16 cellular contexts compared by ENCODE assay signal in the genomic region with DNA sequence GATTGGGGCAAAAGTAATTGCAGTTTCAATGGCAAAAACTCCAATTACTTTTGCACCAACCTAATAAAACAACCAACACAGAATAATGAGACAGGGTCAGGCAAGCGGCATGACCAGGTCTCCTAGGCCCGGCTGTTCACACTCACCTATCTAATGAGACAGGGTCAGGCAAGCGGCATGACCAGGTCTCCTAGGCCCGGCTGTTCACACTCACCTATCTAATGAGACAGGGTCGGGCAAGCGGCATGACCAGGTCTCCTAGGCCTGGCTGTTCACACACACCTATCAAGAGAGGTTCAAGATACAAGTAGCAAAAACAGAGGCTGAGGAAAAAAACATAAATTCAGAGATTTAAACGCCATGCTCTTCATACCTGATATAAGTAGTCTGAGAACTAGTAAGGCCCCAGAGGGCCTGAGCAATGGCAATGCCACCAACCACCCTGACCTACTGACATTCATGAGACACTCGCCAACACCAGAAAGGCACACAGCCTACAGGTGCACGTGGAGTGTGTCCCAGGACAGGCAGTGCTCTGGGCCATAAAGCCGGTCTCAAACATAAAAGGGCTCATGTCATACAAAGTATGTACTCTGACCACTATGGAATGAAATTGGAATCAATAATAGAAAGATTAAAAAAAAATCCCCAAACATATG. TPM values are rescaled to one million over a fixed set of nuclear protein-coding genes. Genes with fewer than 3 reads are reported as not detected.
DNase-seq lines count a peak whose midpoint lies in the region; ATAC-seq and TF ChIP-seq lines count a peak whose summit lies in the region.
"Had no signal": no experiment of that assay in that cellular context is flagged by ENCODE, and none has a peak within 500 bp of the region (broad histone marks: within the 10 kb centered on the region; RNA-seq: fewer than 3 reads in every experiment).

No MANE protein-coding gene starts in this region.

- no peak overlapping the region for H3K4me3 ChIP-seq in CD8-positive, alpha-beta memory T cell (ENCODE audit: low read length)
- H3K4me3 ChIP-seq in HCT116 (replicated peaks in 1 of 2; ENCODE audit: low read depth in 1 of 2, low read length in 2 of 2): no peak overlapping the region
- no peak overlapping the region for H3K4me3 ChIP-seq in naive thymus-derived CD4-positive, alpha-beta T cell (ENCODE audit: low read length)
- no peak overlapping the region for H3K4me3 ChIP-seq in endodermal cell (ENCODE audit: low read length)
- H3K4me3 ChIP-seq: BLaER1 had no signal

- H4K20me1 ChIP-seq in HCT116 (ENCODE audit: insufficient read depth): no peaks in the 10 kb centered on the region

- H3K27me3 Mint-ChIP-seq in activated CD8-positive, alpha-beta T cell treated with anti-CD3 and anti-CD28 coated beads, Interleukin-2, amount 10 ng/mL, durations not matched to agents 7 days and 5 days (ENCODE audit: low read depth): no peaks in the 10 kb centered on the region
- no peaks in the 10 kb centered on the region for H3K27me3 Mint-ChIP-seq in activated CD8-positive, alpha-beta T cell treated with anti-CD3 and anti-CD28 coated beads for 36 hours
- no peaks in the 10 kb centered on the region for H3K27me3 Mint-ChIP-seq in CD8-positive, alpha-beta memory T cell
- H3K27me3 Mint-ChIP-seq in naive thymus-derived CD4-positive, alpha-beta T cell: no peaks in the 10 kb centered on the region
- H3K27me3 Mint-ChIP-seq in endodermal cell (ENCODE audit: insufficient read depth): no peaks in the 10 kb centered on the region

- H3K9me3 ChIP-seq in CD8-positive, alpha-beta memory T cell (ENCODE audit: low read length): no peaks in the 10 kb centered on the region
- H3K9me3 ChIP-seq in HCT116 (ENCODE audit: control insufficient read depth in 1 of 2, insufficient read depth in 1 of 2, low read depth in 1 of 2, low read length in 2 of 2): no peaks in the 10 kb centered on the region
- no peaks in the 10 kb centered on the region for H3K9me3 ChIP-seq in naive thymus-derived CD4-positive, alpha-beta T cell (ENCODE audit: control insufficient read depth in 2 of 3, low read length in 3 of 3)
- H3K9me3 ChIP-seq in endodermal cell (ENCODE audit: control insufficient read depth, low read length): no peaks in the 10 kb centered on the region
- H3K9me3 ChIP-seq: BLaER1 had no signal

- H2AFZ ChIP-seq in HCT116 (ENCODE audit: low read depth, low read length, poor library complexity, severe bottlenecking): no peak overlapping the region

- POLR2A ChIA-PET in activated CD8-positive, alpha-beta T cell treated with anti-CD3 and anti-CD28 coated beads, Interleukin-2, amount 10 ng/mL, durations not matched to agents 7 days and 5 days (lab: Charles Lee): no interaction called here
- POLR2A ChIA-PET in activated CD8-positive, alpha-beta T cell treated with anti-CD3 and anti-CD28 coated beads for 36 hours (lab: Charles Lee): interaction anchor here (0.6 kb wide), 1 partner anchor 13 kb away, joined by 3 read pairs; no protein-coding TSS in a partner anchor
- POLR2A ChIA-PET in CD8-positive, alpha-beta memory T cell (lab: Charles Lee): no interaction called here
- POLR2A ChIA-PET in HCT116 (lab: Charles Lee): no interaction called here
- POLR2A ChIA-PET in naive thymus-derived CD4-positive, alpha-beta T cell (lab: Charles Lee): no interaction called here

- TF ChIP-seq RAD21 in HCT116 (IDR thresholded peaks at IDR 0.05; ENCODE audit: low read depth): no peak

- H3K4me1 Mint-ChIP-seq in activated CD8-positive, alpha-beta T cell treated with anti-CD3 and anti-CD28 coated beads, Interleukin-2, amount 10 ng/mL, durations not matched to agents 7 days and 5 days (ENCODE audit: low read depth): peaks cover 8% of the 10 kb centered on the region
- peaks cover 3% of the 10 kb centered on the region for H3K4me1 Mint-ChIP-seq in activated CD8-positive, alpha-beta T cell treated with anti-CD3 and anti-CD28 coated beads for 36 hours (ENCODE audit: low read depth)
- H3K4me1 Mint-ChIP-seq in CD8-positive, alpha-beta memory T cell: peaks cover 0 to 3% (median 0%) of the 10 kb centered on the region in 3 donors
- peaks cover 0 to 7% (median 2%) of the 10 kb centered on the region in 7 donors for H3K4me1 Mint-ChIP-seq in naive thymus-derived CD4-positive, alpha-beta T cell
- H3K4me1 Mint-ChIP-seq in endodermal cell: no peaks in the 10 kb centered on the region
- H3K4me1 Mint-ChIP-seq: H9 had no signal

- BruUV-seq in HCT116 (replicated peaks; lab: Mats Ljungman, UMichigan): no TSS peak

- H3K27ac Mint-ChIP-seq in activated CD8-positive, alpha-beta T cell treated with anti-CD3 and anti-CD28 coated beads, Interleukin-2, amount 10 ng/mL, durations not matched to agents 7 days and 5 days: no peak overlapping the region
- no peak overlapping the region for H3K27ac Mint-ChIP-seq in activated CD8-positive, alpha-beta T cell treated with anti-CD3 and anti-CD28 coated beads for 36 hours
- H3K27ac Mint-ChIP-seq in CD8-positive, alpha-beta memory T cell: peak overlapping the region in 5 of 8 donors; percentile 23 to 54 (median 43)
- peak overlapping the region in 5 of 9 donors; percentile 24 to 68 (median 38) for H3K27ac Mint-ChIP-seq in naive thymus-derived CD4-positive, alpha-beta T cell
- no peak overlapping the region for H3K27ac Mint-ChIP-seq in endodermal cell
- H3K27ac Mint-ChIP-seq: H9 had no signal

- H3K9me3 Mint-ChIP-seq in activated CD8-positive, alpha-beta T cell treated with anti-CD3 and anti-CD28 coated beads, Interleukin-2, amount 10 ng/mL, durations not matched to agents 7 days and 5 days (ENCODE audit: insufficient read depth): no peaks in the 10 kb centered on the region
- H3K9me3 Mint-ChIP-seq in activated CD8-positive, alpha-beta T cell treated with anti-CD3 and anti-CD28 coated beads for 36 hours: no peaks in the 10 kb centered on the region
- no peaks in the 10 kb centered on the region for H3K9me3 Mint-ChIP-seq in CD8-positive, alpha-beta memory T cell
- peaks cover 0 to 3% (median 0%) of the 10 kb centered on the region in 11 donors for H3K9me3 Mint-ChIP-seq in naive thymus-derived CD4-positive, alpha-beta T cell
- H3K9me3 Mint-ChIP-seq in endodermal cell: no peaks in the 10 kb centered on the region
- H3K9me3 Mint-ChIP-seq: H9 had no signal

- peaks cover 43% of the 10 kb centered on the region for H3K36me3 ChIP-seq in CD8-positive, alpha-beta memory T cell (ENCODE audit: insufficient read depth, low read length)
- H3K36me3 ChIP-seq in HCT116 (ENCODE audit: control insufficient read depth in 1 of 2, insufficient read depth in 2 of 2, low read length in 2 of 2) (peaks cover 21 to 35% of the 10 kb centered on the region in 2 experiments), endodermal cell (ENCODE audit: control insufficient read depth, insufficient read depth, low read length) (peaks cover 73% of the 10 kb centered on the region)
- peaks cover 9 to 84% (median 26%) of the 10 kb centered on the region in 3 experiments for H3K36me3 ChIP-seq in naive thymus-derived CD4-positive, alpha-beta T cell (ENCODE audit: control insufficient read depth in 2 of 3, insufficient read depth in 3 of 3, low read length in 3 of 3)

- H3K9ac ChIP-seq in HCT116 (ENCODE audit: low read length) (no peak overlapping the region), endodermal cell (ENCODE audit: extremely low read depth, low read length, poor library complexity, severe bottlenecking) (no peak overlapping the region)
- H3K9ac ChIP-seq: BLaER1 had no signal

- H3K4me3 Mint-ChIP-seq in activated CD8-positive, alpha-beta T cell treated with anti-CD3 and anti-CD28 coated beads, Interleukin-2, amount 10 ng/mL, durations not matched to agents 7 days and 5 days: no peak overlapping the region
- no peak overlapping the region for H3K4me3 Mint-ChIP-seq in activated CD8-positive, alpha-beta T cell treated with anti-CD3 and anti-CD28 coated beads for 36 hours
- H3K4me3 Mint-ChIP-seq in CD8-positive, alpha-beta memory T cell: no peak overlapping the region
- no peak overlapping the region for H3K4me3 Mint-ChIP-seq in naive thymus-derived CD4-positive, alpha-beta T cell
- H3K4me3 Mint-ChIP-seq in endodermal cell: no peak overlapping the region
- H3K4me3 Mint-ChIP-seq: H9 had no signal

- no peak for TF ChIP-seq CTCF in activated CD8-positive, alpha-beta T cell treated with anti-CD3 and anti-CD28 coated beads for 36 hours (IDR thresholded peaks at IDR 0.05)
- TF ChIP-seq CTCF in HCT116 (IDR thresholded peaks at IDR 0.05 in 2 of 3, conservative IDR thresholded peaks at IDR 0.05 in 1 of 3; ENCODE audit: borderline replicate concordance in 1 of 3, insufficient read depth in 1 of 3, low read depth in 2 of 3, low read length in 2 of 3) (no peak), endodermal cell (conservative IDR thresholded peaks at IDR 0.05) (no peak)

- H3K4me1 ChIP-seq in CD8-positive, alpha-beta memory T cell (ENCODE audit: insufficient read depth, low read length): no peaks in the 10 kb centered on the region
- no peaks in the 10 kb centered on the region for H3K4me1 ChIP-seq in HCT116 (ENCODE audit: control insufficient read depth in 1 of 2, insufficient read depth in 2 of 2, low read length in 2 of 2)
- H3K4me1 ChIP-seq in naive thymus-derived CD4-positive, alpha-beta T cell (ENCODE audit: control insufficient read depth in 2 of 2, insufficient read depth in 2 of 2, low read length in 2 of 2): no peaks in the 10 kb centered on the region
- H3K4me1 ChIP-seq in endodermal cell (ENCODE audit: control insufficient read depth, insufficient read depth, low read length): no peaks in the 10 kb centered on the region

- H3K27ac ChIP-seq in CD8-positive, alpha-beta memory T cell (ENCODE audit: low read depth, low read length): no peak overlapping the region
- H3K27ac ChIP-seq in HCT116 (ENCODE audit: low read depth, low read length) (no peak overlapping the region), endodermal cell (ENCODE audit: low read depth, low read length) (no peak overlapping the region)
- no peak overlapping the region for H3K27ac ChIP-seq in naive thymus-derived CD4-positive, alpha-beta T cell (ENCODE audit: low read depth, low read length)
- H3K27ac ChIP-seq: BLaER1 had no signal

- 86 to 100% methylated on average over 1 to 9 of the region's 10 CpGs for WGBS in endodermal cell (ENCODE audit: insufficient coverage in 1 of 2, insufficient read length in 1 of 2), 2 experiments

- ATAC-seq in activated CD8-positive, alpha-beta T cell treated with anti-CD3 and anti-CD28 coated beads, Interleukin-2, amount 10 ng/mL, durations not matched to agents 7 days and 5 days: no peak
- no peak for ATAC-seq in activated CD8-positive, alpha-beta T cell treated with anti-CD3 and anti-CD28 coated beads for 36 hours
- ATAC-seq in HCT116: peak; percentile 46
- no peak for ATAC-seq in naive thymus-derived CD4-positive, alpha-beta T cell
- no peak for ATAC-seq in HG03159 (IDR thresholded peaks at IDR 0.05; ENCODE audit: unreplicated experiment)
- no peak for ATAC-seq in GM19467 (IDR thresholded peaks at IDR 0.05; ENCODE audit: unreplicated experiment)
- ATAC-seq: HepG2 had no signal

- RAD21 ChIA-PET in HCT116 (lab: Charles Lee; ENCODE audit: low non-redundant PET in 1 of 2, low total read pairs in 2 of 2, uncharacterized antibody in 2 of 2, unreplicated experiment in 2 of 2): no interaction called here

- peaks cover 59% of the 10 kb centered on the region for H3K36me3 Mint-ChIP-seq in activated CD8-positive, alpha-beta T cell treated with anti-CD3 and anti-CD28 coated beads, Interleukin-2, amount 10 ng/mL, durations not matched to agents 7 days and 5 days (ENCODE audit: low read depth)
- peaks cover 34% of the 10 kb centered on the region for H3K36me3 Mint-ChIP-seq in activated CD8-positive, alpha-beta T cell treated with anti-CD3 and anti-CD28 coated beads for 36 hours (ENCODE audit: low read depth)
- H3K36me3 Mint-ChIP-seq in CD8-positive, alpha-beta memory T cell: peaks cover 13 to 90% (median 23%) of the 10 kb centered on the region in 3 donors
- peaks cover 8 to 55% (median 24%) of the 10 kb centered on the region in 5 donors for H3K36me3 Mint-ChIP-seq in naive thymus-derived CD4-positive, alpha-beta T cell
- peaks cover 75% of the 10 kb centered on the region for H3K36me3 Mint-ChIP-seq in endodermal cell (ENCODE audit: low read depth)

- TF ChIP-seq POLR2A in HCT116 (IDR thresholded peaks at IDR 0.05; ENCODE audit: borderline replicate concordance, extremely low read depth, insufficient read depth, insufficient read length): no peak

- intact Hi-C loops in activated CD8-positive, alpha-beta T cell treated with anti-CD3 and anti-CD28 coated beads for 36 hours (cut with micrococcal nuclease): no loop called here
- intact Hi-C loops in HCT116 (cut with micrococcal nuclease): no loop called here
- intact Hi-C loops in naive thymus-derived CD4-positive, alpha-beta T cell (cut with micrococcal nuclease): no loop called here

- DNase-seq in activated CD8-positive, alpha-beta T cell treated with anti-CD3 and anti-CD28 coated beads, Interleukin-2, amount 10 ng/mL, durations not matched to agents 7 days and 5 days: peak; percentile 9
- DNase-seq in activated CD8-positive, alpha-beta T cell treated with anti-CD3 and anti-CD28 coated beads for 36 hours: no peak
- DNase-seq in CD8-positive, alpha-beta memory T cell: no peak
- DNase-seq in HCT116 (ENCODE audit: low read depth, low spot score): no peak
- no peak for DNase-seq in naive thymus-derived CD4-positive, alpha-beta T cell
- no peak for DNase-seq in endodermal cell
- DNase-seq: 8988T, AML-193, DMS53, GF-D8, GOT3, H9 had no signal

- no peaks in the 10 kb centered on the region; the same call in 1 of the 2 replicates for H3K79me2 ChIP-seq in HCT116 (ENCODE audit: insufficient read depth, low read length)

- CTCF ChIA-PET in activated CD8-positive, alpha-beta T cell treated with anti-CD3 and anti-CD28 coated beads, Interleukin-2, amount 10 ng/mL, durations not matched to agents 7 days and 5 days (lab: Charles Lee): interaction anchor here (0.9 kb wide), 1 partner anchor 11 kb away, joined by 3 read pairs; no protein-coding TSS in a partner anchor
- CTCF ChIA-PET in activated CD8-positive, alpha-beta T cell treated with anti-CD3 and anti-CD28 coated beads for 36 hours (lab: Charles Lee): no interaction called here
- CTCF ChIA-PET in CD8-positive, alpha-beta memory T cell (lab: Charles Lee): no interaction called here
- CTCF ChIA-PET in HCT116 (lab: Charles Lee): no interaction called here
- CTCF ChIA-PET in naive thymus-derived CD4-positive, alpha-beta T cell (lab: Charles Lee): no interaction called here

- H3K9me2 ChIP-seq in HCT116 (ENCODE audit: insufficient read depth): no peaks in the 10 kb centered on the region

- H3K27me3 ChIP-seq in CD8-positive, alpha-beta memory T cell (ENCODE audit: insufficient read depth, low read length, poor library complexity, severe bottlenecking): no peaks in the 10 kb centered on the region
- H3K27me3 ChIP-seq in HCT116 (ENCODE audit: insufficient read depth, low read length) (no peaks in the 10 kb centered on the region), endodermal cell (ENCODE audit: control insufficient read depth, insufficient read depth, low read length, poor library complexity, severe bottlenecking) (no peaks in the 10 kb centered on the region)
- no peaks in the 10 kb centered on the region for H3K27me3 ChIP-seq in naive thymus-derived CD4-positive, alpha-beta T cell (ENCODE audit: control insufficient read depth in 2 of 2, insufficient read depth in 2 of 2, low read length in 2 of 2)
- H3K27me3 ChIP-seq: BLaER1 had no signal

- no peak overlapping the region for H3K4me2 ChIP-seq in HCT116 (ENCODE audit: low read length)
- H3K4me2 ChIP-seq: BLaER1 had no signal

RNA-seq across cellular contexts. Expression of a gene that starts 40.6 kb away (rescaled TPM):
- total RNA-seq in activated CD8-positive, alpha-beta T cell treated with anti-CD3 and anti-CD28 coated beads, Interleukin-2, amount 10 ng/mL, durations not matched to agents 7 days and 5 days: 100 to 1,000 TPM; 154 TPM
- 100 to 1,000 TPM; 108 to 113 TPM for total RNA-seq in activated CD8-positive, alpha-beta T cell treated with anti-CD3 and anti-CD28 coated beads for 36 hours
- total RNA-seq in CD8-positive, alpha-beta memory T cell: 10 to 100 TPM; 71.4 to 75.5 TPM
- 4.3 TPM for polyA plus RNA-seq in CD8-positive, alpha-beta memory T cell
- total RNA-seq in HCT116 (2021; ENCODE audit: unreplicated experiment): 73.1 TPM
- polyA plus RNA-seq in HCT116 (2012): 54.1 and 74.7 TPM in 2 replicates
- total RNA-seq in naive thymus-derived CD4-positive, alpha-beta T cell: 10 to 100 TPM in 1 of 5 experiments, 1 to 10 TPM in 4; 6.0 to 88.7 (median 8.8) TPM
- 1 to 10 TPM; 1.3 to 2.4 TPM for polyA plus RNA-seq in naive thymus-derived CD4-positive, alpha-beta T cell
- total RNA-seq in endodermal cell: 10 to 100 TPM; 58.7 to 77.1 TPM
- 54.0 TPM for polyA plus RNA-seq in endodermal cell (2013, experiment 1 of 2)
- polyA plus RNA-seq in endodermal cell (2013, experiment 2 of 2): 49.2 TPM

Comparison
In these comparisons a context has a peak if more than half of its experiments do, and no peak if none do; other contexts are left out.
1. H3K27ac Mint-ChIP-seq: peak in CD8-positive, alpha-beta memory T cell (5 of 8) and naive thymus-derived CD4-positive, alpha-beta T cell (5 of 9); none in activated CD8-positive, alpha-beta T cell treated with anti-CD3 and anti-CD28 coated beads, Interleukin-2, amount 10 ng/mL, durations not matched to agents 7 days and 5 days (single experiment), activated CD8-positive, alpha-beta T cell treated with anti-CD3 and anti-CD28 coated beads for 36 hours (single experiment) and endodermal cell (single experiment).